ENCODE assay signal across 17 cellular contexts in the genomic region with DNA sequence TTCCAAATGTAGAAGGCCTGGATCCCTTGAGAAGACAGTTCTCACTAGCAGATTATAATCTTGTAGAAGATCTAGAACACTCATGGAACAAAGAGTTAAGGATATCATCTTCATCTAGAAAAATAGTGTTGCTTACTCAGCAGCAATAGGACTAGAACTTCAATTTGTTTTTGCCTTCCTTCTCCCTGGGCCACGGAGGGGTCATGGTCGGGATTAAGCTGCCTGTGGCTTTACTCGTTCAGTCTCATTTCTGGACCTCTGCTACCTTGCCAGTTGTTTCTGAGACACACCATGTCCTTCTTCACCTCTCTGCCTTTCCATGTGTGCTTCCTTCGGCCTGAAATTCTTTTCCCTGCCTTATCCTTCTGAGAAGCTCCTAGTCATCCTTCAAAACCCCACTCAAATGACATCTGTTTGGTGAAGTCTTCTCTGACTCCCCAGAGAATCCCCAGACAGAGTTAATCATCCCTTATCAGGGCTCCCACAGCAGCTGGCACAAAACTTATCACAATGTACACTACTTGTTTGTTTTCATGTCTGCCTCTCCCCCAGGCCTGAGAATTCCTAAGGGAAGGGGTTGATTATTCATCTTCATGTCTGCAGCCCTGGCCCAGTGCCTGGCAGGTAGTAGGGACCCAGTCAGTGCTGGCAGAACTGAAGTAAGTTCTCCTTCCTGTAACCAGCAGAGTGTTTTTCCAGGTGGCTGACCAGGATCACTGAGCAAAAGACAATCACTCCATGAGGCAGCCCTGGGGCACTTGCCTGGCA. TPM values are rescaled to one million over a fixed set of nuclear protein-coding genes. Genes with fewer than 3 reads are reported as not detected.
DNase-seq lines count a peak whose midpoint lies in the region; ATAC-seq and TF ChIP-seq lines count a peak whose summit lies in the region.
"Had no signal": no experiment of that assay in that cellular context is flagged by ENCODE, and none has a peak within 500 bp of the region (broad histone marks: within the 10 kb centered on the region; RNA-seq: fewer than 3 reads in every experiment).

No MANE protein-coding gene starts in this region.

- no peaks in the 10 kb centered on the region for H3K9me3 Mint-ChIP-seq in activated T-cell treated with anti-CD3 and anti-CD28 coated beads, Interleukin-2, amount 50 U/mL, for 72 hours
- H3K9me3 Mint-ChIP-seq: stimulated activated naive CD8-positive, alpha-beta T cell treated with anti-CD3 and anti-CD28 coated beads, Interleukin-15, Interleukin-2, amounts not matched to agents 100 ng/mL and 50 ng/mL, for 24 hours had no signal

- no peak overlapping the region for H3K27ac Mint-ChIP-seq in activated T-cell treated with anti-CD3 and anti-CD28 coated beads, Interleukin-2, amount 50 U/mL, for 72 hours
- H3K27ac Mint-ChIP-seq: stimulated activated naive CD8-positive, alpha-beta T cell treated with anti-CD3 and anti-CD28 coated beads, Interleukin-15, Interleukin-2, amounts not matched to agents 100 ng/mL and 50 ng/mL, for 24 hours had no signal

- H3K4me1 Mint-ChIP-seq in activated T-cell treated with anti-CD3 and anti-CD28 coated beads, Interleukin-2, amount 50 U/mL, for 72 hours (ENCODE audit: low read depth): peaks cover 13% of the 10 kb centered on the region

- no peaks in the 10 kb centered on the region for H3K36me3 Mint-ChIP-seq in activated T-cell treated with anti-CD3 and anti-CD28 coated beads, Interleukin-2, amount 50 U/mL, for 72 hours (ENCODE audit: insufficient read depth in 2 of 2)

- H3K4me3 ChIP-seq in choroid plexus epithelial cell (ENCODE audit: low read depth, low read length): no peak overlapping the region
- H3K4me3 ChIP-seq: psoas muscle, SK-N-MC had no signal

- H3K27me3 Mint-ChIP-seq in activated T-cell treated with anti-CD3 and anti-CD28 coated beads, Interleukin-2, amount 50 U/mL, for 72 hours (ENCODE audit: low read depth): peaks cover 16% of the 10 kb centered on the region

- peak; percentile 91 for DNase-seq in Caki2 (ENCODE audit: low read depth)
- DNase-seq in OCI-M1 (lab: John Stamatoyannopoulos, UW): peak; percentile 54
- peak; percentile 19 for DNase-seq in choroid plexus epithelial cell (ENCODE audit: low read depth)
- DNase-seq in lung microvascular endothelial cell (ENCODE audit: low read depth in 2 of 2): peak; percentile 12 to 15
- no peak for DNase-seq in activated T-cell treated with anti-CD3 and anti-CD28 coated beads, Interleukin-2, amount 50 U/mL, for 72 hours
- DNase-seq in GM13976 (ENCODE audit: low spot score): no peak
- DNase-seq in stimulated activated CD4-positive, alpha-beta T cell treated with anti-CD3 and anti-CD28 coated beads, Interleukin-4, amount 100 ng/mL, for 1 hour: no peak
- DNase-seq: activated T-cell treated with anti-CD3 and anti-CD28 coated beads, Interleukin-2, amount 50 U/mL, for 48 hours; C1 segment of cervical spinal cord; NCI-H1092; NCI-H526; psoas muscle; stimulated activated CD4-positive, alpha-beta T cell treated with anti-CD3 and anti-CD28 coated beads, Interleukin-4, amount 100 ng/mL, for 4 hours had no signal

- no peak for ATAC-seq in activated T-cell treated with anti-CD3 and anti-CD28 coated beads, Interleukin-2, amount 50 U/mL, for 72 hours (replicated peaks in 1 of 2)
- no peak for ATAC-seq in GM19328 (IDR thresholded peaks at IDR 0.05; ENCODE audit: unreplicated experiment)
- ATAC-seq: activated CD4-positive, CD25-positive, alpha-beta regulatory T cell treated with anti-CD3 and anti-CD28 coated beads, Interleukin-2, amount 50 U/mL, for 24 hours; psoas muscle had no signal

- in situ Hi-C loops in Caki2 (cut with HindIII; ENCODE audit: low pct_unique_long_range_greater_than_20kb, low sequenced_read_pairs) (no loop called here), GM13976 (cut with MboI; ENCODE audit: low sequenced_read_pairs, unreplicated experiment) (no loop called here)

- H3K4me3 Mint-ChIP-seq in activated T-cell treated with anti-CD3 and anti-CD28 coated beads, Interleukin-2, amount 50 U/mL, for 72 hours: no peak overlapping the region
- H3K4me3 Mint-ChIP-seq: stimulated activated naive CD8-positive, alpha-beta T cell treated with anti-CD3 and anti-CD28 coated beads, Interleukin-15, Interleukin-2, amounts not matched to agents 100 ng/mL and 50 ng/mL, for 24 hours had no signal

- TF ChIP-seq CTCF in choroid plexus epithelial cell (conservative IDR thresholded peaks at IDR 0.05; ENCODE audit: low read depth, low read length): no peak
- no peak for TF ChIP-seq CTCF in GM13976 (IDR thresholded peaks at IDR 0.05; ENCODE audit: borderline replicate concordance, control extremely low read depth, extremely low read depth, insufficient read depth, missing control alignments)

RNA-seq across cellular contexts. Expression of a gene that starts 15.5 kb away (rescaled TPM):
- 8.7 and 32.6 TPM in 2 replicates for total RNA-seq in Caki2 (2014; rRNA removed; shearing (Covaris generic); ENCODE audit: low replicate concordance)
- total RNA-seq in lung microvascular endothelial cell: 10.0 and 13.5 TPM in 2 replicates
- total RNA-seq in activated T-cell treated with anti-CD3 and anti-CD28 coated beads, Interleukin-2, amount 50 U/mL, for 72 hours: 10 to 100 TPM; 30.3 to 34.8 TPM

RNA-seq across cellular contexts. Expression of a gene that starts 56.2 kb away (rescaled TPM):
- total RNA-seq in Caki2 (2014; rRNA removed; shearing (Covaris generic); ENCODE audit: low replicate concordance): 4.2 and 5.8 TPM in 2 replicates
- total RNA-seq in lung microvascular endothelial cell: 2.6 and 4.8 TPM in 2 replicates
- total RNA-seq in activated T-cell treated with anti-CD3 and anti-CD28 coated beads, Interleukin-2, amount 50 U/mL, for 72 hours: 1 to 10 TPM; 4.3 to 4.8 TPM

Comparison
In these comparisons a context has a peak if more than half of its experiments do, and no peak if none do; other contexts are left out.
1. DNase-seq: peak in Caki2 (single experiment), OCI-M1 (single experiment), choroid plexus epithelial cell (single experiment) and lung microvascular endothelial cell (2 of 2); none in activated T-cell treated with anti-CD3 and anti-CD28 coated beads, Interleukin-2, amount 50 U/mL, for 72 hours (0 of 2), GM13976 (single experiment) and stimulated activated CD4-positive, alpha-beta T cell treated with anti-CD3 and anti-CD28 coated beads, Interleukin-4, amount 100 ng/mL, for 1 hour (single experiment).